In the genomic region with DNA sequence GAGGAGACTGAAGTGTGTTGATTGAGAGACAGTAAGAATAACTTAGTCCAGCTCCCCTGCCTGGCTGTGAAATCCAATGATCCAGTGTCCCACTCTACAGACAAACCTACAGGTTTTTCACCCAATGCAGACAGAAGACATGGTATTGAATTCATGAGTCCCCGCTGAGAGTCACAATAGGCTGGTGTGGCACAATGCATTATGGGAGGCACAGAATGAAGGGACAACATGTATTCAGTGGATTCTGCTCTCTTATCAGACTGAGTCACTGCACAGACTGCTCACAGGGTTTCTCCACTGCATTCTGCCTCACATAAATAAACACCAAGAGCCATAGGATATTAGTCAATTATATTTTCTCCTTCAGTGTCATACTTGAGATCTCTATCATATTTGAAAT, we compare ENCODE assay signal across 1 cellular context.
TF ChIP-seq lines count a peak whose summit lies in the region.

No MANE protein-coding gene starts in this region.

TF ChIP-seq in K562, 482 proteins besides CTCF, POLR2A, EP300 and RAD21 (continued from another document):
- TF ChIP-seq, protein P1, sequence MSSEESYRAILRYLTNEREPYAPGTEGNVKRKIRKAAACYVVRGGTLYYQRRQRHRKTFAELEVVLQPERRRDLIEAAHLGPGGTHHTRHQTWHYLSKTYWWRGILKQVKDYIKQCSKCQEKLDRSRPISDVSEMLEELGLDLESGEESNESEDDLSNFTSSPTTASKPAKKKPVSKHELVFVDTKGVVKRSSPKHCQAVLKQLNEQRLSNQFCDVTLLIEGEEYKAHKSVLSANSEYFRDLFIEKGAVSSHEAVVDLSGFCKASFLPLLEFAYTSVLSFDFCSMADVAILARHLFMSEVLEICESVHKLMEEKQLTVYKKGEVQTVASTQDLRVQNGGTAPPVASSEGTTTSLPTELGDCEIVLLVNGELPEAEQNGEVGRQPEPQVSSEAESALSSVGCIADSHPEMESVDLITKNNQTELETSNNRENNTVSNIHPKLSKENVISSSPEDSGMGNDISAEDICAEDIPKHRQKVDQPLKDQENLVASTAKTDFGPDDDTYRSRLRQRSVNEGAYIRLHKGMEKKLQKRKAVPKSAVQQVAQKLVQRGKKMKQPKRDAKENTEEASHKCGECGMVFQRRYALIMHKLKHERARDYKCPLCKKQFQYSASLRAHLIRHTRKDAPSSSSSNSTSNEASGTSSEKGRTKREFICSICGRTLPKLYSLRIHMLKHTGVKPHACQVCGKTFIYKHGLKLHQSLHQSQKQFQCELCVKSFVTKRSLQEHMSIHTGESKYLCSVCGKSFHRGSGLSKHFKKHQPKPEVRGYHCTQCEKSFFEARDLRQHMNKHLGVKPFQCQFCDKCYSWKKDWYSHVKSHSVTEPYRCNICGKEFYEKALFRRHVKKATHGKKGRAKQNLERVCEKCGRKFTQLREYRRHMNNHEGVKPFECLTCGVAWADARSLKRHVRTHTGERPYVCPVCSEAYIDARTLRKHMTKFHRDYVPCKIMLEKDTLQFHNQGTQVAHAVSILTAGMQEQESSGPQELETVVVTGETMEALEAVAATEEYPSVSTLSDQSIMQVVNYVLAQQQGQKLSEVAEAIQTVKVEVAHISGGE (CRISPR knock-in tag; IDR thresholded peaks at IDR 0.05) = peak in 1 of 3 experiments; percentile 67; a peak in 1 of 6 replicates
- TF ChIP-seq BCLAF1 (IDR thresholded peaks at IDR 0.05; ENCODE audit: borderline replicate concordance in 1 of 2, control insufficient read depth in 1 of 2, low read depth in 2 of 2, low read length in 1 of 2) = 0 out of 4 replicates have a peak, but pooled peaks of 1 of the 2 experiments have one; percentile 2
- peak in 1 of 2 experiments; percentile 47; a peak in 3 of 4 replicates for TF ChIP-seq KDM1A (IDR thresholded peaks at IDR 0.05)
- TF ChIP-seq HSF4 (CRISPR knock-in tag; IDR thresholded peaks at IDR 0.05; ENCODE audit: borderline replicate concordance) = no peak
- TF ChIP-seq RBM34 (IDR thresholded peaks at IDR 0.05; ENCODE audit: borderline replicate concordance, insufficient read depth, low read length) = peak; percentile 76; the same call in 1 of the 2 replicates
- TF ChIP-seq TCF3 (CRISPR knock-in tag; IDR thresholded peaks at IDR 0.05) = peak; percentile 40
- 0 out of 2 replicates have a peak, but pooled peaks have one; percentile 61 for TF ChIP-seq ZKSCAN8 (CRISPR knock-in tag; IDR thresholded peaks at IDR 0.05)
- peak in 1 of 2 experiments; percentile 62; a peak in 1 of 4 replicates for TF ChIP-seq FOXA3 (CRISPR knock-in tag; conservative IDR thresholded peaks at IDR 0.05 in 1 of 2, IDR thresholded peaks at IDR 0.05 in 1 of 2)
- TF ChIP-seq TEAD4 (IDR thresholded peaks at IDR 0.05; ENCODE audit: low read length) = peak; percentile 49; the same call in 1 of the 2 replicates
- TF ChIP-seq TEAD4 (CRISPR knock-in tag; IDR thresholded peaks at IDR 0.05; ENCODE audit: borderline replicate concordance) = no peak
- TF ChIP-seq, protein P2, sequence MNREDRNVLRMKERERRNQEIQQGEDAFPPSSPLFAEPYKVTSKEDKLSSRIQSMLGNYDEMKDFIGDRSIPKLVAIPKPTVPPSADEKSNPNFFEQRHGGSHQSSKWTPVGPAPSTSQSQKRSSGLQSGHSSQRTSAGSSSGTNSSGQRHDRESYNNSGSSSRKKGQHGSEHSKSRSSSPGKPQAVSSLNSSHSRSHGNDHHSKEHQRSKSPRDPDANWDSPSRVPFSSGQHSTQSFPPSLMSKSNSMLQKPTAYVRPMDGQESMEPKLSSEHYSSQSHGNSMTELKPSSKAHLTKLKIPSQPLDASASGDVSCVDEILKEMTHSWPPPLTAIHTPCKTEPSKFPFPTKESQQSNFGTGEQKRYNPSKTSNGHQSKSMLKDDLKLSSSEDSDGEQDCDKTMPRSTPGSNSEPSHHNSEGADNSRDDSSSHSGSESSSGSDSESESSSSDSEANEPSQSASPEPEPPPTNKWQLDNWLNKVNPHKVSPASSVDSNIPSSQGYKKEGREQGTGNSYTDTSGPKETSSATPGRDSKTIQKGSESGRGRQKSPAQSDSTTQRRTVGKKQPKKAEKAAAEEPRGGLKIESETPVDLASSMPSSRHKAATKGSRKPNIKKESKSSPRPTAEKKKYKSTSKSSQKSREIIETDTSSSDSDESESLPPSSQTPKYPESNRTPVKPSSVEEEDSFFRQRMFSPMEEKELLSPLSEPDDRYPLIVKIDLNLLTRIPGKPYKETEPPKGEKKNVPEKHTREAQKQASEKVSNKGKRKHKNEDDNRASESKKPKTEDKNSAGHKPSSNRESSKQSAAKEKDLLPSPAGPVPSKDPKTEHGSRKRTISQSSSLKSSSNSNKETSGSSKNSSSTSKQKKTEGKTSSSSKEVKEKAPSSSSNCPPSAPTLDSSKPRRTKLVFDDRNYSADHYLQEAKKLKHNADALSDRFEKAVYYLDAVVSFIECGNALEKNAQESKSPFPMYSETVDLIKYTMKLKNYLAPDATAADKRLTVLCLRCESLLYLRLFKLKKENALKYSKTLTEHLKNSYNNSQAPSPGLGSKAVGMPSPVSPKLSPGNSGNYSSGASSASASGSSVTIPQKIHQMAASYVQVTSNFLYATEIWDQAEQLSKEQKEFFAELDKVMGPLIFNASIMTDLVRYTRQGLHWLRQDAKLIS (CRISPR knock-in tag; IDR thresholded peaks at IDR 0.05) = 0 out of 2 replicates have a peak, but pooled peaks have one; percentile 75
- peak; percentile 58 for TF ChIP-seq ZNF143 (CRISPR knock-in tag; IDR thresholded peaks at IDR 0.05)
- TF ChIP-seq, protein P3, sequence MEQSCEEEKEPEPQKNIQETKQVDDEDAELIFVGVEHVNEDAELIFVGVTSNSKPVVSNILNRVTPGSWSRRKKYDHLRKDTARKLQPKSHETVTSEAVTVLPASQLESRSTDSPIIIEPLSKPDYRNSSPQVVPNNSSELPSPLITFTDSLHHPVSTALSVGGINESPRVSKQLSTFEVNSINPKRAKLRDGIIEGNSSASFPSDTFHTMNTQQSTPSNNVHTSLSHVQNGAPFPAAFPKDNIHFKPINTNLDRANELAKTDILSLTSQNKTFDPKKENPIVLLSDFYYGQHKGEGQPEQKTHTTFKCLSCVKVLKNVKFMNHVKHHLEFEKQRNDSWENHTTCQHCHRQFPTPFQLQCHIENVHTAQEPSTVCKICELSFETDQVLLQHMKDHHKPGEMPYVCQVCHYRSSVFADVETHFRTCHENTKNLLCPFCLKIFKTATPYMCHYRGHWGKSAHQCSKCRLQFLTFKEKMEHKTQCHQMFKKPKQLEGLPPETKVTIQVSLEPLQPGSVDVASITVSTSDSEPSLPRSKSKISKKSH (CRISPR knock-in tag; IDR thresholded peaks at IDR 0.05) = no peak
- no peak for TF ChIP-seq ZNF274 (IDR thresholded peaks at IDR 0.05; ENCODE audit: borderline replicate concordance, low read depth, low read length)
